ENCODE assay signal across 8 cellular contexts in genomic region chr4:24584175-24584850, GRCh38. TPM values are rescaled to one million over a fixed set of nuclear protein-coding genes. Genes with fewer than 3 reads are reported as not detected.
DNase-seq lines count a peak whose midpoint lies in the region; ATAC-seq lines count a peak whose summit lies in the region.

Gene DHX15 (minus strand): TSS chr4:24584554. CDS start chr4:24584393, 161 bp downstream.

- DNase-seq in AG20443 (ENCODE audit: low spot score) = peak; percentile 98
- DNase-seq in NCI-H460 (ENCODE audit: extremely low read depth, low read depth) = peak; percentile 94
- DNase-seq in activated CD4-positive, alpha-beta T cell treated with anti-CD3 and anti-CD28 coated beads for 1 hour = peak; percentile 90
- peak; percentile 96 for DNase-seq in cerebellum (ENCODE audit: low spot score)
- peak; percentile 97 for DNase-seq in islet precursor cell
- peak; percentile 83 to 93 (median 86) for DNase-seq in stimulated activated CD4-positive, alpha-beta T cell treated with anti-CD3 and anti-CD28 coated beads, Interleukin-12 subunit alpha, Interleukin-12 subunit beta, amount 100 ng/mL, for 48 hours (ENCODE audit: low read depth in 2 of 3, low spot score in 1 of 3)

- ATAC-seq in GM19043 (IDR thresholded peaks at IDR 0.05; ENCODE audit: low read depth, unreplicated experiment) = peak; percentile 83
- peak; percentile 79 for ATAC-seq in HG03378 (IDR thresholded peaks at IDR 0.05; ENCODE audit: unreplicated experiment)

RNA-seq across cellular contexts. Expression of gene DHX15, which starts in this region (rescaled TPM):
- total RNA-seq in NCI-H460 (2014; rRNA removed; shearing (Covaris generic)) = 160 and 167 TPM in 2 replicates
- 246 and 352 TPM in 2 replicates for polyA plus RNA-seq in NCI-H460 (2014; cell fraction: nucleus; rRNA removed)
- 220 TPM for total RNA-seq in cerebellum

Comparison
In these comparisons a context has a peak if more than half of its experiments do, and no peak if none do; other contexts are left out.
1. Peak in every context shown above with its lines: DNase-seq and ATAC-seq.